In the genomic region with DNA sequence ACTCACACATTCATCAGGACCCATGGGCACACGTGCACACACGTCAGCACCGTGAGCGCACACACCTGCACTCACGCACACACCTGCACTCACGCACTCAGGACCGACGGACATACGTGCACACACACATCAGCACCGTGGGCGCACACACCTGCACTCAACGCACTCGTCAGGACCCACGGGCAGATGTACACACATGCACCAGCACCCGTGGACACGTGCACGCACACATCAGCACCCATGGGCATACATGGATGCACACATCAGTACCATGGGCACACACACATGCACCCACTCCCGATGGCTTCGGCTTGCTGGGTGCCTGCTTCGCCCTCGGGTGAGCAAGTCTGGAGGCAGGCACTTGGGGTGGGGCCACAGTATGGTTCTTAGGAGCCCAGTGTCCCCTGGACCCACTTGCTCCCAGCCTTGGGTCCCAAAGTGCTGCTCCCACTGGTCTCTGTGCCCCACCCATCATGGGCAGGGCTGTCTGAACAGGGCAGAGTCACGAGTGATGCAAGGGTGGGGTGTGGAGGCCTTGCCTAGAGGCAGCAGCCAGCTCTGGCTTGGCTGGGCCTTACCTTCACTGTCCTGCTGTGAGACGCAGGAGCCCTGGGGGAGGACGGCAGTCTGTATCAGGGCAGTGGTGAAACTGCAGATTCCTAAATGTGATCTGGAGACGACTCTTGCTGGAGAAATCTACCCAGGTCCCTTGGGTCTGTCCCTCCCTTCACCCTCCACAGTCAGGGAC, we compare ENCODE assay signal across 10 cellular contexts. TPM values are rescaled to one million over a fixed set of nuclear protein-coding genes. Genes with fewer than 3 reads are reported as not detected.
DNase-seq lines count a peak whose midpoint lies in the region; ATAC-seq and TF ChIP-seq lines count a peak whose summit lies in the region.
"Had no signal": no experiment of that assay in that cellular context is flagged by ENCODE, and none has a peak within 500 bp of the region (broad histone marks: within the 10 kb centered on the region; RNA-seq: fewer than 3 reads in every experiment).

No MANE protein-coding gene starts in this region.

- H3K9me3 ChIP-seq in BLaER1 (peaks cover 4% of the 10 kb centered on the region; the same call in 1 of the 2 replicates), SK-N-MC (ENCODE audit: low read depth, low read length) (no peaks in the 10 kb centered on the region), heart right ventricle (no peaks in the 10 kb centered on the region), osteoblast (ENCODE audit: low read depth, low read length) (peaks cover 2% of the 10 kb centered on the region)
- H3K9me3 ChIP-seq: neutrophil had no signal

- intact Hi-C loops in heart right ventricle (cut with DNase I): loop anchor here in 2 of 10 donors (5.0 kb wide), 1 partner anchor 46 kb away; no protein-coding TSS in a partner anchor

- no peak overlapping the region for H3K9ac ChIP-seq in BLaER1
- no peak overlapping the region for H3K9ac ChIP-seq in SK-N-MC (ENCODE audit: insufficient read length)

- no peak for DNase-seq in SK-N-MC (ENCODE audit: low read depth, low spot score)
- peak in 1 of 2 donors; percentile 31 for DNase-seq in heart right ventricle
- peak; percentile 89 for DNase-seq in osteoblast (ENCODE audit: insufficient read length, low spot score, missing footprints)
- DNase-seq in NCI-H1105 treated with DMSO at 0.1 percent for 48 hours (lab: John Stamatoyannopoulos, UW): no peak
- no peak for DNase-seq in NCI-H524 (lab: John Stamatoyannopoulos, UW)

- H3K79me2 ChIP-seq in osteoblast (ENCODE audit: insufficient read depth, low read length): peaks cover 81% of the 10 kb centered on the region

- H3K4me3 ChIP-seq in BLaER1 (no peak overlapping the region), SK-N-MC (peak overlapping the region; percentile 65; the same call in 1 of the 2 replicates), heart right ventricle (no peak overlapping the region), osteoblast (ENCODE audit: insufficient read depth, low read length) (no peak overlapping the region)

- H3K27me3 ChIP-seq in BLaER1 (no peaks in the 10 kb centered on the region), heart right ventricle (no peaks in the 10 kb centered on the region), osteoblast (ENCODE audit: insufficient read depth, low read length) (no peaks in the 10 kb centered on the region)
- H3K27me3 ChIP-seq: brain microvascular endothelial cell had no signal

- H3K4me1 ChIP-seq in BLaER1 (peaks cover 70% of the 10 kb centered on the region), heart right ventricle (peaks cover 58 to 79% (median 73%) of the 10 kb centered on the region in 9 donors), osteoblast (ENCODE audit: insufficient read depth, low read length) (peaks cover 49% of the 10 kb centered on the region)

- WGBS in heart right ventricle, 2 donors: 84 to 86% methylated on average over 25 of the region's 25 CpGs

- H3K36me3 ChIP-seq in BLaER1 (peaks cover 8% of the 10 kb centered on the region), SK-N-MC (ENCODE audit: insufficient read depth, low read length) (peaks cover 7% of the 10 kb centered on the region; the same call in 1 of the 2 replicates), heart right ventricle (peaks cover 0 to 9% (median 0%) of the 10 kb centered on the region in 9 donors), osteoblast (ENCODE audit: insufficient read depth, low read length) (peaks cover 11% of the 10 kb centered on the region)

- H2AFZ ChIP-seq in osteoblast (ENCODE audit: low read length): no peak overlapping the region

- H3K4me2 ChIP-seq in BLaER1 (peak overlapping the region; percentile 84), osteoblast (ENCODE audit: insufficient read depth, low read length) (no peak overlapping the region)

- H4K20me1 ChIP-seq in BLaER1 (peaks cover 76% of the 10 kb centered on the region), osteoblast (ENCODE audit: insufficient read depth, low read length) (peaks cover 72% of the 10 kb centered on the region)

- peak overlapping the region; percentile 55; the same call in 1 of the 2 replicates for H3K27ac ChIP-seq in BLaER1
- H3K27ac ChIP-seq in SK-N-MC: peak overlapping the region; percentile 88
- H3K27ac ChIP-seq in heart right ventricle: peak overlapping the region in 8 of 10 donors; percentile 63 to 86 (median 80)
- peak overlapping the region; percentile 61 for H3K27ac ChIP-seq in osteoblast (ENCODE audit: low read depth, low read length)
- H3K27ac ChIP-seq: neutrophil had no signal

- peak in 4 of 8 donors; percentile 5 to 32 (median 18) for ATAC-seq in heart right ventricle
- ATAC-seq in GM21367 (IDR thresholded peaks at IDR 0.05; ENCODE audit: unreplicated experiment): no peak
- no peak for ATAC-seq in GM21723 (IDR thresholded peaks at IDR 0.05; ENCODE audit: unreplicated experiment)

- TF ChIP-seq CTCF in heart right ventricle (IDR thresholded peaks at IDR 0.05) (no peak), osteoblast (IDR thresholded peaks at IDR 0.05; ENCODE audit: extremely low read depth, low read depth, low read length) (no peak)

RNA-seq across cellular contexts. Expression of gene SKI, which starts 49.8 kb away (rescaled TPM):
- total RNA-seq in heart right ventricle: 10 to 100 TPM; 29.4 to 50.9 (median 38.3) TPM
- 10 to 100 TPM; 13.8 to 16.6 TPM for polyA plus RNA-seq in heart right ventricle
- 48.9 TPM in 2 replicates for total RNA-seq in osteoblast
